Comparison of ENCODE assay signal across 10 cellular contexts in genomic region chr11:48018561-48019229, GRCh38. TPM values are rescaled to one million over a fixed set of nuclear protein-coding genes. Genes with fewer than 3 reads are reported as not detected.
DNase-seq lines count a peak whose midpoint lies in the region; ATAC-seq and TF ChIP-seq lines count a peak whose summit lies in the region.
"Had no signal": no experiment of that assay in that cellular context is flagged by ENCODE, and none has a peak within 500 bp of the region (broad histone marks: within the 10 kb centered on the region; RNA-seq: fewer than 3 reads in every experiment).

No MANE protein-coding gene starts in this region.

- intact Hi-C loops in body of pancreas (cut with DNase I): no loop called here

- H3K9me2 ChIP-seq in Loucy (replicated peaks; ENCODE audit: low read depth, low read length): no peaks in the 10 kb centered on the region

- TF ChIP-seq CTCF in Loucy (conservative IDR thresholded peaks at IDR 0.05; ENCODE audit: low read length) (no peak), nephron (IDR thresholded peaks at IDR 0.05; ENCODE audit: unreplicated experiment in 3 of 3) (no peak), body of pancreas (IDR thresholded peaks at IDR 0.05) (no peak)

- H3K4me3 Mint-ChIP-seq in CD8-positive, alpha-beta memory T cell: peak overlapping the region in 6 of 7 donors; percentile 53 to 89 (median 55)
- H3K4me3 Mint-ChIP-seq in nephron: peak overlapping the region; percentile 21 to 45 (median 42)

- CTCF ChIA-PET in CD8-positive, alpha-beta memory T cell (lab: Charles Lee): interaction anchor here (1.0 to 2.3 kb wide), 7 partner anchors 10 to 91 kb away, joined by 3 to 11 read pairs (median 5); no protein-coding TSS in a partner anchor

- H3K9me3 Mint-ChIP-seq in CD8-positive, alpha-beta memory T cell: no peaks in the 10 kb centered on the region
- H3K9me3 Mint-ChIP-seq in nephron: no peaks in the 10 kb centered on the region

- peak overlapping the region; percentile 1 for H3K4me2 ChIP-seq in Loucy (ENCODE audit: low read depth, low read length, poor library complexity, severe bottlenecking)

- WGBS in body of pancreas, 2 donors: 73 to 86% methylated on average over 14 to 16 of the region's 16 CpGs

- no peaks in the 10 kb centered on the region for H3K27me3 Mint-ChIP-seq in CD8-positive, alpha-beta memory T cell
- H3K27me3 Mint-ChIP-seq in nephron (ENCODE audit: low read depth): peaks cover 6% of the 10 kb centered on the region

- H3K9me3 ChIP-seq in CD8-positive, alpha-beta memory T cell (ENCODE audit: low read length): no peaks in the 10 kb centered on the region
- H3K9me3 ChIP-seq in Loucy (ENCODE audit: insufficient read depth, low read depth, low read length) (no peaks in the 10 kb centered on the region), body of pancreas (no peaks in the 10 kb centered on the region)
- H3K9me3 ChIP-seq: tibial artery had no signal

- ATAC-seq in body of pancreas (no peak), HG02763 (IDR thresholded peaks at IDR 0.05; ENCODE audit: unreplicated experiment) (no peak)

- peaks cover 72% of the 10 kb centered on the region for H3K4me1 ChIP-seq in CD8-positive, alpha-beta memory T cell (ENCODE audit: insufficient read depth, low read length)
- peaks cover 35% of the 10 kb centered on the region for H3K4me1 ChIP-seq in Loucy (ENCODE audit: insufficient read depth, low read length, poor library complexity, severe bottlenecking)
- H3K4me1 ChIP-seq in body of pancreas: peaks cover 21% of the 10 kb centered on the region

- no peaks in the 10 kb centered on the region for H3K36me3 ChIP-seq in CD8-positive, alpha-beta memory T cell (ENCODE audit: insufficient read depth, low read length)
- H3K36me3 ChIP-seq in Loucy (ENCODE audit: insufficient read depth, low read length) (no peaks in the 10 kb centered on the region), body of pancreas (replicated peaks in 1 of 2; ENCODE audit: insufficient read depth in 1 of 2, low read depth in 2 of 2) (no peaks in the 10 kb centered on the region)
- H3K36me3 ChIP-seq: tibial artery had no signal

- peak overlapping the region; percentile 22 for H3K4me3 ChIP-seq in CD8-positive, alpha-beta memory T cell (ENCODE audit: low read length)
- H3K4me3 ChIP-seq in Loucy (ENCODE audit: low read length, poor library complexity, severe bottlenecking) (no peak overlapping the region), body of pancreas (no peak overlapping the region)
- H3K4me3 ChIP-seq: tibial artery had no signal

- no peak for TF ChIP-seq POLR2A in body of pancreas (IDR thresholded peaks at IDR 0.05)

- H3K27ac Mint-ChIP-seq in CD8-positive, alpha-beta memory T cell: peak overlapping the region; percentile 37 to 100 (median 92)
- peak overlapping the region; percentile 90 to 98 (median 95) for H3K27ac Mint-ChIP-seq in nephron

- peak overlapping the region; percentile 5 for H3K9ac ChIP-seq in Loucy (ENCODE audit: low read depth, low read length, poor library complexity, severe bottlenecking)

- peaks cover 0 to 6% (median 5%) of the 10 kb centered on the region in 3 donors for H3K36me3 Mint-ChIP-seq in CD8-positive, alpha-beta memory T cell
- H3K36me3 Mint-ChIP-seq in nephron (ENCODE audit: low read depth): no peaks in the 10 kb centered on the region

- H3F3A ChIP-seq in Loucy (ENCODE audit: low read depth): 0 out of 2 replicates have a peak, but pooled peaks cover 3% of the 10 kb centered on the region

- no peaks in the 10 kb centered on the region for H4K20me1 ChIP-seq in Loucy (ENCODE audit: insufficient read depth, low read length, poor library complexity, severe bottlenecking)

- no peaks in the 10 kb centered on the region for H3K79me2 ChIP-seq in Loucy (ENCODE audit: insufficient read depth, low read length)

- H3K4me1 Mint-ChIP-seq in CD8-positive, alpha-beta memory T cell: peaks cover 82 to 87% (median 86%) of the 10 kb centered on the region in 3 donors
- peaks cover 43% of the 10 kb centered on the region for H3K4me1 Mint-ChIP-seq in nephron

- POLR2A ChIA-PET in CD8-positive, alpha-beta memory T cell (lab: Charles Lee): interaction anchor here (0.6 to 1.3 kb wide), 3 partner anchors 16 to 458 kb away, joined by 3 to 10 read pairs (median 4); no protein-coding TSS in a partner anchor

- H3K27me3 ChIP-seq in CD8-positive, alpha-beta memory T cell (ENCODE audit: insufficient read depth, low read length, poor library complexity, severe bottlenecking): no peaks in the 10 kb centered on the region
- H3K27me3 ChIP-seq in Loucy (ENCODE audit: insufficient read depth, low read length, poor library complexity, severe bottlenecking) (no peaks in the 10 kb centered on the region), body of pancreas (no peaks in the 10 kb centered on the region)
- H3K27me3 ChIP-seq: tibial artery had no signal

- 0 out of 2 replicates have a peak overlapping the region, but pooled peaks have one; percentile 6 for H2AFZ ChIP-seq in Loucy (ENCODE audit: low read length)

- H3K27ac ChIP-seq in CD8-positive, alpha-beta memory T cell (ENCODE audit: low read depth, low read length): peak overlapping the region; percentile 25
- peak overlapping the region; percentile 24 for H3K27ac ChIP-seq in caudate nucleus (ENCODE audit: low read depth, low read length)
- peak overlapping the region in 2 of 4 donors; percentile 3 to 37 for H3K27ac ChIP-seq in body of pancreas
- H3K27ac ChIP-seq: tibial artery had no signal

- DNase-seq in CD8-positive, alpha-beta memory T cell: no peak
- DNase-seq in caudate nucleus (lab: John Stamatoyannopoulos, UW): peak in 1 of 61 donors; percentile 37
- no peak for DNase-seq in body of pancreas
- DNase-seq in DMS53 treated with DMSO at 0.1 percent for 48 hours (lab: John Stamatoyannopoulos, UW; ENCODE audit: unreplicated experiment): no peak
- no peak for DNase-seq in AG08396 (ENCODE audit: low spot score)
- DNase-seq: NCI-H345, tibial artery had no signal

RNA-seq across cellular contexts. Expression of gene PTPRJ, which starts 38.3 kb away (rescaled TPM):
- total RNA-seq in CD8-positive, alpha-beta memory T cell: 10 to 100 TPM; 25.1 to 25.6 TPM
- polyA plus RNA-seq in CD8-positive, alpha-beta memory T cell: 16.0 TPM
- total RNA-seq in body of pancreas: 10 to 100 TPM; 10.9 to 17.1 TPM
